15 cellular contexts compared by ENCODE assay signal in the genomic region with DNA sequence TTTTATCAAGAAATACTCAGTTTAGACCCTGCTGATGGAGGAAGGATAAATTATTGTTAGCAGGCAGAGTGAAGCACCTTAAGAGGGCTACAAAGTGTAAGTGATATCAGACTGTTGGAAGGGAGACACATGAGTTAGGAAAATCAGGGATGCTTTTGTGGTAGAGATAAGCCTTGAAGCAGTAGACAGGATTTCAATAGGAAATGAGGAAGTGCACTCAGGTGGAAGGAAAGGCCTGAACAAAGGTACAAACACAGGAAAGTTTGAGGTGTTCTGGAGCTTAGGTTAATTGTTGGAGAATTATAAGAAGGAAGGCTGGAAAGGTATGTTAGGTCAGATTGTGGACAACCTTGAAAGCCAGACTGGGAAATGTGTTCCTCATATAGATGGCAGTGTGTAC. TPM values are rescaled to one million over a fixed set of nuclear protein-coding genes. Genes with fewer than 3 reads are reported as not detected.
"Had no signal": no experiment of that assay in that cellular context is flagged by ENCODE, and none has a peak within 500 bp of the region (broad histone marks: within the 10 kb centered on the region; RNA-seq: fewer than 3 reads in every experiment).

No MANE protein-coding gene starts in this region.

- H3K4me1 Mint-ChIP-seq: mesothelial cell of epicardium, neural progenitor cell had no signal

- H3K27me3 ChIP-seq: neural progenitor cell, transverse colon had no signal

- H3K4me2 ChIP-seq: neural progenitor cell had no signal

- DNase-seq: activated CD4-positive, alpha-beta T cell treated with anti-CD3 and anti-CD28 coated beads, Interleukin-2, amount 50 U/mL, for 1 hour; activated effector memory CD4-positive, alpha-beta T cell treated with anti-CD3 and anti-CD28 coated beads, Interleukin-2, amount 50 U/mL, for 16 hours; activated naive CD8-positive, alpha-beta T cell treated with anti-CD3 and anti-CD28 coated beads for 36 hours; hippocampal formation; small intestine had no signal

- H3K27ac Mint-ChIP-seq: activated naive CD8-positive, alpha-beta T cell treated with anti-CD3 and anti-CD28 coated beads for 36 hours; mesothelial cell of epicardium; neural progenitor cell; stimulated activated effector memory CD8-positive, alpha-beta T cell treated with anti-CD3 and anti-CD28 coated beads, Interleukin-12 subunit alpha, Interleukin-12 subunit beta, amount 100 ng/mL, for 72 hours had no signal

- H3K27ac ChIP-seq: neural progenitor cell, transverse colon had no signal

- FAIRE-seq: small intestine had no signal

- H2AFZ ChIP-seq: neural progenitor cell had no signal

- H3K9me3 ChIP-seq: transverse colon had no signal

- H3K4me3 ChIP-seq: neural progenitor cell, transverse colon had no signal

- H3K36me3 ChIP-seq: neural progenitor cell had no signal

- H3K9me3 Mint-ChIP-seq: stimulated activated effector memory CD8-positive, alpha-beta T cell treated with anti-CD3 and anti-CD28 coated beads, Interleukin-12 subunit alpha, Interleukin-12 subunit beta, amount 100 ng/mL, for 72 hours had no signal

- H3K9ac ChIP-seq: neural progenitor cell had no signal

- H3K4me3 Mint-ChIP-seq: activated naive CD8-positive, alpha-beta T cell treated with anti-CD3 and anti-CD28 coated beads for 36 hours; mesothelial cell of epicardium; neural progenitor cell; stimulated activated effector memory CD8-positive, alpha-beta T cell treated with anti-CD3 and anti-CD28 coated beads, Interleukin-12 subunit alpha, Interleukin-12 subunit beta, amount 100 ng/mL, for 72 hours had no signal

- H3K4me1 ChIP-seq: neural progenitor cell had no signal

- H3K27me3 Mint-ChIP-seq: activated naive CD8-positive, alpha-beta T cell treated with anti-CD3 and anti-CD28 coated beads for 36 hours had no signal

- ATAC-seq: stimulated activated effector memory CD8-positive, alpha-beta T cell treated with anti-CD3 and anti-CD28 coated beads, Interleukin-12 subunit alpha, Interleukin-12 subunit beta, amount 100 ng/mL, for 72 hours had no signal

RNA-seq across cellular contexts. Expression of a gene that starts 13.9 kb away (rescaled TPM):
- total RNA-seq: activated naive CD8-positive, alpha-beta T cell treated with anti-CD3 and anti-CD28 coated beads for 36 hours; bronchial epithelial cell; glomerular endothelial cell; lower leg skin; mesothelial cell of epicardium; myocyte; subcutaneous adipose tissue; T-helper 2 cell treated with Interferon-gamma antibody and Interleukin-4, amounts not matched to agents 100 ng/mL and 5 ng/mL, for 36 hours; transverse colon had no signal
